In genomic region chr16:80947708-80948615, GRCh38 we compare ENCODE assay signal across 16 cellular contexts. TPM values are rescaled to one million over a fixed set of nuclear protein-coding genes. Genes with fewer than 3 reads are reported as not detected.
DNase-seq lines count a peak whose midpoint lies in the region; ATAC-seq and TF ChIP-seq lines count a peak whose summit lies in the region.
"Had no signal": no experiment of that assay in that cellular context is flagged by ENCODE, and none has a peak within 500 bp of the region (broad histone marks: within the 10 kb centered on the region; RNA-seq: fewer than 3 reads in every experiment).

No MANE protein-coding gene starts in this region.

- H3K79me2 ChIP-seq in GM23338 (replicated peaks; ENCODE audit: insufficient read depth) = no peaks in the 10 kb centered on the region

- H3K27ac Mint-ChIP-seq in GM23338 = no peak overlapping the region
- H3K27ac Mint-ChIP-seq: memory B cell, natural killer cell had no signal

- no peaks in the 10 kb centered on the region for H4K20me1 ChIP-seq in GM23338 (replicated peaks; ENCODE audit: insufficient read depth)

- peaks cover 3% of the 10 kb centered on the region for H3K27me3 Mint-ChIP-seq in GM23338 (ENCODE audit: insufficient read depth, low read depth, poor library complexity)

- no peak for DNase-seq in GM23338 (ENCODE audit: low spot score)
- peak in 1 of 2 experiments; percentile 36 for DNase-seq in SJSA1 (ENCODE audit: low read depth in 1 of 2, low spot score in 2 of 2)
- DNase-seq in esophagus muscularis mucosa (ENCODE audit: extremely low spot score) = peak; percentile 19
- DNase-seq in nucleus accumbens (lab: John Stamatoyannopoulos, UW) = peak in 32 of 56 donors; percentile 1 to 52 (median 18)
- no peak for DNase-seq in erythroblast (lab: John Stamatoyannopoulos, UW)
- DNase-seq in sigmoid colon = no peak
- DNase-seq: MG63, natural killer cell, NCI-H187 had no signal

- H3K36me3 ChIP-seq in GM23338 (ENCODE audit: insufficient read depth) (no peaks in the 10 kb centered on the region), SJSA1 (no peaks in the 10 kb centered on the region), esophagus muscularis mucosa (no peaks in the 10 kb centered on the region), sigmoid colon (no peaks in the 10 kb centered on the region)
- H3K36me3 ChIP-seq: BE2C, colonic mucosa, heart left ventricle, MG63 had no signal

- no peaks in the 10 kb centered on the region for H3K9me3 Mint-ChIP-seq in GM23338

- no peak overlapping the region for H3K4me3 Mint-ChIP-seq in GM23338
- H3K4me3 Mint-ChIP-seq: memory B cell, natural killer cell had no signal

- TF ChIP-seq CTCF in GM23338 (conservative IDR thresholded peaks at IDR 0.05; ENCODE audit: low read depth in 2 of 2) (no peak), esophagus muscularis mucosa (IDR thresholded peaks at IDR 0.05) (no peak), sigmoid colon (IDR thresholded peaks at IDR 0.05) (no peak)

- no peaks in the 10 kb centered on the region for H3K9me3 ChIP-seq in SJSA1 (replicated peaks)
- H3K9me3 ChIP-seq in esophagus muscularis mucosa = no peaks in the 10 kb centered on the region
- no peaks in the 10 kb centered on the region for H3K9me3 ChIP-seq in sigmoid colon
- H3K9me3 ChIP-seq: BE2C, colonic mucosa, MG63, testis had no signal

- no peak for TF ChIP-seq EP300 in esophagus muscularis mucosa (IDR thresholded peaks at IDR 0.05)
- TF ChIP-seq EP300 in sigmoid colon (IDR thresholded peaks at IDR 0.05) = no peak

- no peak for TF ChIP-seq POLR2A in esophagus muscularis mucosa (IDR thresholded peaks at IDR 0.05; ENCODE audit: low read depth)
- no peak for TF ChIP-seq POLR2A in erythroblast (IDR thresholded peaks at IDR 0.05; ENCODE audit: low read length)
- no peak for TF ChIP-seq POLR2A in sigmoid colon (IDR thresholded peaks at IDR 0.05)

- H3K27me3 ChIP-seq in GM23338 (ENCODE audit: insufficient read depth) (no peaks in the 10 kb centered on the region), SJSA1 (replicated peaks) (no peaks in the 10 kb centered on the region; the same call in 1 of the 2 replicates), esophagus muscularis mucosa (peaks cover 0 to 8% (median 0%) of the 10 kb centered on the region in 4 donors), sigmoid colon (no peaks in the 10 kb centered on the region)
- H3K27me3 ChIP-seq: BE2C, colonic mucosa, heart left ventricle, MG63, testis had no signal

- H3K4me3 ChIP-seq in GM23338 (no peak overlapping the region), SJSA1 (no peak overlapping the region), esophagus muscularis mucosa (no peak overlapping the region), sigmoid colon (no peak overlapping the region)
- H3K4me3 ChIP-seq: colonic mucosa, heart left ventricle, MG63, smooth muscle cell, testis had no signal

- H3K9me2 ChIP-seq in GM23338 (ENCODE audit: insufficient read depth) = no peaks in the 10 kb centered on the region; the same call in 1 of the 2 replicates

- H3K27ac ChIP-seq in GM23338 (ENCODE audit: low read depth) (no peak overlapping the region), SJSA1 (0 out of 2 replicates have a peak overlapping the region, but pooled peaks have one; percentile 14), esophagus muscularis mucosa (replicated peaks in 1 of 4) (no peak overlapping the region), sigmoid colon (no peak overlapping the region)
- H3K27ac ChIP-seq: colonic mucosa, heart left ventricle, testis had no signal

- H3K4me2 ChIP-seq in GM23338 = no peak overlapping the region
- H3K4me2 ChIP-seq: smooth muscle cell had no signal

- no peaks in the 10 kb centered on the region for H3F3A ChIP-seq in GM23338 (replicated peaks; ENCODE audit: low read depth)

- 79% methylated on average over 9 of the region's 9 CpGs for WGBS in esophagus muscularis mucosa
- 65 to 73% methylated on average over 9 of the region's 9 CpGs for WGBS in sigmoid colon, 2 donors

- peak; percentile 21; the same call in 2 of the 3 replicates for ATAC-seq in GM23338
- no peak for ATAC-seq in HG02763 (IDR thresholded peaks at IDR 0.05; ENCODE audit: unreplicated experiment)

- H3K36me3 Mint-ChIP-seq in GM23338 (ENCODE audit: low read depth) = no peaks in the 10 kb centered on the region
- H3K36me3 Mint-ChIP-seq: natural killer cell had no signal

- H3K4me1 Mint-ChIP-seq in GM23338 = no peaks in the 10 kb centered on the region; the same call in 2 of the 3 replicates
- H3K4me1 Mint-ChIP-seq: memory B cell, natural killer cell had no signal

- no peak overlapping the region for H2AFZ ChIP-seq in GM23338

- intact Hi-C loops in esophagus muscularis mucosa (cut with DNase I) (no loop called here), sigmoid colon (cut with DNase I) (no loop called here)

- H3K4me1 ChIP-seq in GM23338 (ENCODE audit: insufficient read depth) (0 out of 2 replicates have a peak, but pooled peaks cover 6% of the 10 kb centered on the region), SJSA1 (replicated peaks) (peaks cover 13% of the 10 kb centered on the region), esophagus muscularis mucosa (peaks cover 0 to 8% (median 4%) of the 10 kb centered on the region in 4 donors), sigmoid colon (no peaks in the 10 kb centered on the region)
- H3K4me1 ChIP-seq: BE2C, colonic mucosa, testis had no signal

TF ChIP-seq in GM23338, 12 proteins besides CTCF, POLR2A, EP300 and RAD21:
- no peak for TF ChIP-seq ZNF114 (CRISPR knock-in tag; IDR thresholded peaks at IDR 0.05)
- no peak for TF ChIP-seq POLR2AphosphoS5 (IDR thresholded peaks at IDR 0.05; ENCODE audit: low read depth)
- no peak for TF ChIP-seq EZH2 (IDR thresholded peaks at IDR 0.05; ENCODE audit: low read depth, unreplicated experiment)
- no peak for TF ChIP-seq ETS1 (IDR thresholded peaks at IDR 0.05)
- TF ChIP-seq REST (IDR thresholded peaks at IDR 0.05; ENCODE audit: unreplicated experiment) = no peak
- no peak for TF ChIP-seq STAT1 (IDR thresholded peaks at IDR 0.05; ENCODE audit: unreplicated experiment)
- no peak for TF ChIP-seq NANOG (IDR thresholded peaks at IDR 0.05; ENCODE audit: borderline replicate concordance)

RNA-seq across cellular contexts. Expression of gene CMC2, which starts 58.7 kb away (rescaled TPM):
- 35.7 and 63.3 TPM in 2 replicates for total RNA-seq in GM23338 (2014; rRNA removed; shearing (Covaris generic))
- polyA plus RNA-seq in GM23338 (2016; fragmentation: Nextera tagmentation; extraction: Ambion mirVana) (211 and 241 TPM in 2 replicates), sigmoid colon (100 to 1,000 TPM; 107 to 136 (median 124) TPM)
- 205 and 305 TPM in 2 replicates for total RNA-seq in SJSA1 (2014; rRNA removed; shearing (Covaris generic))
- total RNA-seq in esophagus muscularis mucosa (10 to 100 TPM; 29.7 to 78.1 (median 41.9) TPM), sigmoid colon (10 to 100 TPM; 35.2 to 54.6 (median 45.7) TPM)

RNA-seq across cellular contexts. Expression of gene CENPN, which starts 59.1 kb away (rescaled TPM):
- total RNA-seq in GM23338 (2014; rRNA removed; shearing (Covaris generic)) = 43.6 and 54.9 TPM in 2 replicates
- polyA plus RNA-seq in GM23338 (2016; fragmentation: Nextera tagmentation; extraction: Ambion mirVana) (59.0 and 80.8 TPM in 2 replicates), sigmoid colon (10 to 100 TPM in 2 of 3 donors, 1 to 10 TPM in 1; 5.4 to 12.1 (median 10.4) TPM)
- 82.5 and 109 TPM in 2 replicates for total RNA-seq in SJSA1 (2014; rRNA removed; shearing (Covaris generic))
- total RNA-seq in esophagus muscularis mucosa (1 to 10 TPM; 5.8 to 9.6 (median 6.6) TPM), sigmoid colon (1 to 10 TPM; 3.8 to 5.3 (median 4.2) TPM)

Comparison
In these comparisons a context has a peak if more than half of its experiments do, and no peak if none do; other contexts are left out.
1. DNase-seq: peak in esophagus muscularis mucosa (single experiment) and nucleus accumbens (32 of 56); none in GM23338 (single experiment), erythroblast (0 of 2) and sigmoid colon (single experiment).